10 cellular contexts compared by ENCODE assay signal in the genomic region with DNA sequence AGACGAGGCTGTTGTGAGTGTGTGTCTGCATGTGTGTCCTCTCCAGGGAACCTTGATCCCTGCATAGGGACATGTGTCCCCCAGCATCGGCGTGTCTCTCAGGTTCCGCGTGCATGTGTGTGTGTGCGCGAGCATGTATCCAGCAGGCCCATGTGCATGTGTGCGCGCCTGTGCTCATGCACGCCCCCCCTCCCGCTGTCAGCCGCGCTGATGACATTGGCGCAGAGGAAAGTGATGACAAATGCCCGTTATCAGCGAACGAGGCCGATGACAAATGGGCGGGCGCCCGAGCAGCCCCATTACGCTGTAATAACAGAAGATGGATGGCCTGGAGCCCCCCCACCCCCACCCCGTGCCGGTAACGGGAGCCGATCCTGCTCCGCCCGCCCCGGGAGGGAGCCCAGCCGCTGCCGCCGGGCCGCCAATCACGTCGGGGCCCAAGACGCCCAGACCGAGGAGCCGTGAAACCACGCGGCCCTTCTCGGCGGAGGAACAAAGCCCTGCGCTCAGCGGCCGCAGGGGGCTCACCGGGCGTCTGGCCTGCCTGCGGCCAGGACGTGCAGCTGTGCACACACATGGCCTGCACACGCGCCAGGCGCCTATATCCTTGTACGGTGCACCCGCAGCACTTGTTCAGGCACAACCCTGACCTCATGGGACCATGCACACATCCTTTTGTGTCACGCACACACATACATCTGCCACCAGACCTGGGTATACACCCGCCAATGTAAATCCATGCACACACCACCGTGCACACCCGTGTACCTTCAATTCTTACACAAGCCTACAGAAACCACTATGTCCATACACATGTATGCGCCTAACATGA. TPM values are rescaled to one million over a fixed set of nuclear protein-coding genes. Genes with fewer than 3 reads are reported as not detected.
DNase-seq lines count a peak whose midpoint lies in the region; ATAC-seq and TF ChIP-seq lines count a peak whose summit lies in the region.
"Had no signal": no experiment of that assay in that cellular context is flagged by ENCODE, and none has a peak within 500 bp of the region (broad histone marks: within the 10 kb centered on the region; RNA-seq: fewer than 3 reads in every experiment).

No MANE protein-coding gene starts in this region.

- TF ChIP-seq CTCF in glutamatergic neuron (IDR thresholded peaks at IDR 0.05; ENCODE audit: partially characterized antibody, unreplicated experiment) (no peak), left lung (IDR thresholded peaks at IDR 0.05) (no peak)

- H3K27me3 Mint-ChIP-seq in glutamatergic neuron (ENCODE audit: unreplicated experiment): peaks cover 18% of the 10 kb centered on the region

- H3K36me3 Mint-ChIP-seq in glutamatergic neuron (ENCODE audit: unreplicated experiment): no peaks in the 10 kb centered on the region

- H3K36me3 ChIP-seq in skeletal muscle satellite cell (ENCODE audit: insufficient read depth, low read length): no peaks in the 10 kb centered on the region
- no peaks in the 10 kb centered on the region for H3K36me3 ChIP-seq in left lung

- H3K9ac ChIP-seq in skeletal muscle satellite cell (ENCODE audit: low read depth, low read length): no peak overlapping the region

- peak overlapping the region; percentile 80 for H3K27ac Mint-ChIP-seq in glutamatergic neuron (ENCODE audit: unreplicated experiment)

- H3K27ac ChIP-seq in left lung: no peak overlapping the region

- intact Hi-C loops in left lung (cut with DNase I): loop anchor here in 1 of 2 donors (5.0 kb wide), 1 partner anchor 349 kb away; no protein-coding TSS in a partner anchor

- H3K4me1 Mint-ChIP-seq in glutamatergic neuron (ENCODE audit: low read depth, unreplicated experiment): peaks cover 5% of the 10 kb centered on the region

- peaks cover 47% of the 10 kb centered on the region for H3K27me3 ChIP-seq in skeletal muscle satellite cell (ENCODE audit: control insufficient read depth, insufficient read depth, low read length)
- peaks cover 31 to 94% of the 10 kb centered on the region in 2 donors for H3K27me3 ChIP-seq in left lung

- H3K4me3 ChIP-seq in skeletal muscle satellite cell (ENCODE audit: low read length): peak overlapping the region; percentile 51
- H3K4me3 ChIP-seq in left lung: no peak overlapping the region

- H3K4me1 ChIP-seq in skeletal muscle satellite cell (ENCODE audit: control insufficient read depth, insufficient read depth, low read length) (peaks cover 23% of the 10 kb centered on the region), left lung (peaks cover 13 to 25% of the 10 kb centered on the region in 2 donors)

- H3K4me2 ChIP-seq in skeletal muscle satellite cell (ENCODE audit: low read length): peak overlapping the region; percentile 74

- H3K9me3 Mint-ChIP-seq in glutamatergic neuron (ENCODE audit: unreplicated experiment): peaks cover 13% of the 10 kb centered on the region

- DNase-seq in NCI-H345 (lab: John Stamatoyannopoulos, UW): peak; percentile 64
- DNase-seq in NCI-H345 treated with DMSO at 0.1 percent for 48 hours (lab: John Stamatoyannopoulos, UW; ENCODE audit: unreplicated experiment): no peak
- peak; percentile 66 for DNase-seq in NCI-H748 (lab: John Stamatoyannopoulos, UW; ENCODE audit: unreplicated experiment)
- peak; percentile 71 for DNase-seq in glutamatergic neuron
- no peak for DNase-seq in NCI-H526 treated with DMSO at 0.1 percent for 48 hours (lab: John Stamatoyannopoulos, UW)
- DNase-seq in left lung: no peak
- DNase-seq in GOT3 (lab: John Stamatoyannopoulos, UW): no peak
- DNase-seq: activated T-cell treated with anti-CD3 and anti-CD28 coated beads for 4 hours, AML-193 had no signal

- H3K9me3 ChIP-seq in skeletal muscle satellite cell (replicated peaks; ENCODE audit: low read length) (no peaks in the 10 kb centered on the region), left lung (no peaks in the 10 kb centered on the region)

- ATAC-seq in left lung: no peak

- no peak overlapping the region for H3K4me3 Mint-ChIP-seq in glutamatergic neuron (ENCODE audit: unreplicated experiment)

RNA-seq across cellular contexts. Expression of a gene that starts 21.5 kb away (rescaled TPM):
- total RNA-seq in glutamatergic neuron (ENCODE audit: unreplicated experiment) (33.4 TPM), left lung (10 to 100 TPM; 22.2 to 27.8 TPM)
- total RNA-seq in skeletal muscle satellite cell (2012; rRNA removed): 6.6 and 9.6 TPM in 2 replicates

RNA-seq across cellular contexts. Expression of a gene that starts 21.6 kb away (rescaled TPM):
- total RNA-seq in glutamatergic neuron (ENCODE audit: unreplicated experiment) (10.1 TPM), left lung (10 to 100 TPM; 13.5 TPM)
- 58.8 and 80.9 TPM in 2 replicates for total RNA-seq in skeletal muscle satellite cell (2012; rRNA removed)

Comparison
In these comparisons a context has a peak if more than half of its experiments do, and no peak if none do; other contexts are left out.
1. DNase-seq: peak in NCI-H345 (single experiment), NCI-H748 (single experiment) and glutamatergic neuron (single experiment); none in NCI-H345 treated with DMSO at 0.1 percent for 48 hours (single experiment), NCI-H526 treated with DMSO at 0.1 percent for 48 hours (single experiment), left lung (0 of 2) and GOT3 (single experiment).